11 cellular contexts compared by ENCODE assay signal in genomic region chr7:78768859-78769258, GRCh38.
A peak's percentile ranks its signal among the peaks of the same experiment; 100 is the strongest.
DNase-seq lines count a peak whose midpoint lies in the region; ATAC-seq, FAIRE-seq and TF ChIP-seq lines count a peak whose summit lies in the region.
"Had no signal": no experiment of that assay in that cellular context is flagged by ENCODE, and none has a peak within 500 bp of the region (broad histone marks: within the 10 kb centered on the region; RNA-seq: fewer than 3 reads in every experiment).

No MANE protein-coding gene starts in this region.

- H2BK20ac ChIP-seq in IMR-90 (ENCODE audit: low read depth, low read length) (no peak overlapping the region), H1 (ENCODE audit: low read length) (no peak overlapping the region)

- H3K27ac ChIP-seq in IMR-90 (ENCODE audit: insufficient read depth, low read length), result no peak overlapping the region
- H3K27ac ChIP-seq in H1 (ENCODE audit: low read depth, low read length), result no peak overlapping the region
- H3K27ac ChIP-seq in mesendoderm (ENCODE audit: low read depth, low read length), result no peak overlapping the region
- peak overlapping the region in 1 of 2 donors; percentile 19 for H3K27ac ChIP-seq in tibial artery
- H3K27ac ChIP-seq: RWPE1 had no signal

- POLR2A ChIA-PET in IMR-90 (lab: Charles Lee; ENCODE audit: unreplicated experiment), result interaction anchor here (0.6 kb wide), 1 partner anchor 404 kb away, joined by 3 read pairs; no protein-coding TSS in a partner anchor
- POLR2A ChIA-PET in H1 (lab: Charles Lee; ENCODE audit: partially characterized antibody), result no interaction called here
- POLR2A ChIA-PET in activated CD4-positive, alpha-beta memory T cell treated with anti-CD3 and anti-CD28 coated beads, Interleukin-2, amount 10 ng/mL, durations not matched to agents 7 days and 5 days (lab: Charles Lee), result no interaction called here

- H3K23ac ChIP-seq in IMR-90 (ENCODE audit: low read depth, low read length) (0 out of 2 replicates have a peak overlapping the region, but pooled peaks have one; percentile 18), H1 (ENCODE audit: insufficient read length) (no peak overlapping the region), mesendoderm (ENCODE audit: low read length) (no peak overlapping the region)

- peak; percentile 81 for FAIRE-seq in H1 (lab: Jason Lieb, UNC)

- H3K9me1 ChIP-seq in IMR-90 (ENCODE audit: insufficient read depth, low read length), result no peaks in the 10 kb centered on the region

- peak overlapping the region; percentile 51; the same call in 1 of the 2 replicates for H3K4me3 ChIP-seq in IMR-90 (ENCODE audit: insufficient read depth, low read depth, low read length)
- H3K4me3 ChIP-seq in H1 (ENCODE audit: extremely low read depth in 1 of 4, insufficient read depth in 2 of 4, low read depth in 3 of 4, low read length in 4 of 4), result peak overlapping the region; percentile 75 to 94 (median 81)
- no peak overlapping the region for H3K4me3 ChIP-seq in mesendoderm (ENCODE audit: low read length)
- H3K4me3 ChIP-seq in tibial artery, result peak overlapping the region; percentile 47 to 50

- H3K4me2 ChIP-seq in IMR-90 (ENCODE audit: low read depth, low read length) (peak overlapping the region; percentile 99), H1 (ENCODE audit: insufficient read depth in 1 of 2, low read depth in 2 of 2, low read length in 2 of 2) (peak overlapping the region; percentile 80 to 93), mesendoderm (ENCODE audit: low read length) (peak overlapping the region; percentile 67)

- no peak overlapping the region for H2AK9ac ChIP-seq in IMR-90 (replicated peaks; ENCODE audit: low read depth, low read length, poor library complexity)

- TF ChIP-seq RAD21 in IMR-90 (IDR thresholded peaks at IDR 0.05; ENCODE audit: low read length), result no peak
- peak; percentile 38 to 42; a peak in 3 of 4 replicates for TF ChIP-seq RAD21 in H1 (IDR thresholded peaks at IDR 0.05 in 1 of 2, conservative IDR thresholded peaks at IDR 0.05 in 1 of 2; ENCODE audit: low read depth in 2 of 2, low read length in 2 of 2)

- H3K9me3 ChIP-seq in IMR-90 (ENCODE audit: control insufficient read depth, insufficient read depth, low read length) (no peaks in the 10 kb centered on the region), H1 (ENCODE audit: insufficient read depth in 2 of 2, low read depth in 1 of 2, low read length in 1 of 2) (no peaks in the 10 kb centered on the region), tibial artery (no peaks in the 10 kb centered on the region)

- ATAC-seq in IMR-90 (ENCODE audit: low read depth), result peak; percentile 50
- ATAC-seq in stimulated activated naive CD8-positive, alpha-beta T cell treated with anti-CD3 and anti-CD28 coated beads, Interleukin-15, amount 100 ng/mL, for 72 hours, result no peak
- ATAC-seq: activated CD4-positive, alpha-beta T cell treated with anti-CD3 and anti-CD28 coated beads for 36 hours had no signal

- dilution Hi-C loops in IMR-90 (cut with HindIII; ENCODE audit: low sequenced_read_pairs, unreplicated experiment), result no loop called here

- no peaks in the 10 kb centered on the region for H3K36me3 Mint-ChIP-seq in activated naive CD8-positive, alpha-beta T cell treated with anti-CD3 and anti-CD28 coated beads for 36 hours
- H3K36me3 Mint-ChIP-seq in activated CD4-positive, alpha-beta memory T cell treated with anti-CD3 and anti-CD28 coated beads, Interleukin-2, amount 10 ng/mL, durations not matched to agents 7 days and 5 days (ENCODE audit: low read depth), result no peaks in the 10 kb centered on the region

- in situ Hi-C loops in IMR-90 (cut with MboI; ENCODE audit: low sequenced_read_pairs), result no loop called here

- H3K79me1 ChIP-seq in IMR-90 (ENCODE audit: low read depth in 1 of 2, low read length in 2 of 2) (peaks cover 0 to 15% of the 10 kb centered on the region in 2 experiments; a peak in 2 of 4 replicates), H1 (ENCODE audit: low read depth, low read length) (peaks cover 2% of the 10 kb centered on the region; the same call in 1 of the 2 replicates), mesendoderm (ENCODE audit: low read length) (peaks cover 1% of the 10 kb centered on the region)

- no peak overlapping the region for H3K27ac Mint-ChIP-seq in activated naive CD8-positive, alpha-beta T cell treated with anti-CD3 and anti-CD28 coated beads for 36 hours
- H3K27ac Mint-ChIP-seq in stimulated activated naive CD8-positive, alpha-beta T cell treated with anti-CD3 and anti-CD28 coated beads, Interleukin-15, amount 100 ng/mL, for 72 hours, result no peak overlapping the region
- H3K27ac Mint-ChIP-seq in activated CD4-positive, alpha-beta memory T cell treated with anti-CD3 and anti-CD28 coated beads, Interleukin-2, amount 10 ng/mL, durations not matched to agents 7 days and 5 days, result no peak overlapping the region
- H3K27ac Mint-ChIP-seq: activated CD4-positive, alpha-beta T cell treated with anti-CD3 and anti-CD28 coated beads for 36 hours had no signal

- DNase-seq in IMR-90, result no peak
- DNase-seq in H1 (ENCODE audit: low read depth in 1 of 2, low spot score in 2 of 2), result no peak
- peak; percentile 46 for DNase-seq in mesendoderm
- no peak for DNase-seq in tibial artery
- DNase-seq in activated naive CD8-positive, alpha-beta T cell treated with anti-CD3 and anti-CD28 coated beads for 36 hours, result no peak
- no peak for DNase-seq in stimulated activated naive CD8-positive, alpha-beta T cell treated with anti-CD3 and anti-CD28 coated beads, Interleukin-15, amount 100 ng/mL, for 72 hours
- DNase-seq in activated CD4-positive, alpha-beta memory T cell treated with anti-CD3 and anti-CD28 coated beads, Interleukin-2, amount 10 ng/mL, durations not matched to agents 7 days and 5 days, result no peak
- DNase-seq: activated CD4-positive, alpha-beta T cell treated with anti-CD3 and anti-CD28 coated beads for 36 hours; NCI-H1092; stimulated activated CD4-positive, alpha-beta T cell treated with anti-CD3 and anti-CD28 coated beads, Interleukin-12 subunit alpha, Interleukin-12 subunit beta, amount 100 ng/mL, for 4 hours had no signal

- H3K23me2 ChIP-seq in H1 (ENCODE audit: low read depth, low read length), result peaks cover 14% of the 10 kb centered on the region

- H3K9me3 Mint-ChIP-seq in activated naive CD8-positive, alpha-beta T cell treated with anti-CD3 and anti-CD28 coated beads for 36 hours, result no peaks in the 10 kb centered on the region
- no peaks in the 10 kb centered on the region for H3K9me3 Mint-ChIP-seq in stimulated activated naive CD8-positive, alpha-beta T cell treated with anti-CD3 and anti-CD28 coated beads, Interleukin-15, amount 100 ng/mL, for 72 hours
- peaks cover 2% of the 10 kb centered on the region for H3K9me3 Mint-ChIP-seq in activated CD4-positive, alpha-beta memory T cell treated with anti-CD3 and anti-CD28 coated beads, Interleukin-2, amount 10 ng/mL, durations not matched to agents 7 days and 5 days

- H2BK12ac ChIP-seq in H1 (ENCODE audit: low read depth, low read length), result no peak overlapping the region

- H3K4me1 Mint-ChIP-seq in activated naive CD8-positive, alpha-beta T cell treated with anti-CD3 and anti-CD28 coated beads for 36 hours, result no peaks in the 10 kb centered on the region
- no peaks in the 10 kb centered on the region for H3K4me1 Mint-ChIP-seq in stimulated activated naive CD8-positive, alpha-beta T cell treated with anti-CD3 and anti-CD28 coated beads, Interleukin-15, amount 100 ng/mL, for 72 hours
- no peaks in the 10 kb centered on the region for H3K4me1 Mint-ChIP-seq in activated CD4-positive, alpha-beta memory T cell treated with anti-CD3 and anti-CD28 coated beads, Interleukin-2, amount 10 ng/mL, durations not matched to agents 7 days and 5 days
- H3K4me1 Mint-ChIP-seq: activated CD4-positive, alpha-beta T cell treated with anti-CD3 and anti-CD28 coated beads for 36 hours had no signal

- H2AFZ ChIP-seq in IMR-90 (replicated peaks; ENCODE audit: low read length, poor library complexity) (no peak overlapping the region), H1 (ENCODE audit: low read length) (0 out of 2 replicates have a peak overlapping the region, but pooled peaks have one; percentile 21)

- H2AK5ac ChIP-seq in IMR-90 (ENCODE audit: low read depth, low read length) (no peak overlapping the region), H1 (ENCODE audit: low read depth, low read length) (no peak overlapping the region), mesendoderm (ENCODE audit: low read length) (no peak overlapping the region)

- TF ChIP-seq CTCF in IMR-90 (conservative IDR thresholded peaks at IDR 0.05; ENCODE audit: low read depth, low read length) (no peak), H1 (IDR thresholded peaks at IDR 0.05; ENCODE audit: control extremely low read depth in 1 of 3, insufficient read depth in 1 of 3, low read depth in 1 of 3, low read length in 3 of 3) (peak in 2 of 3 experiments; percentile 5 to 27; a peak in 1 of 4 replicates), tibial artery (IDR thresholded peaks at IDR 0.05) (no peak)

- WGBS in IMR-90 (ENCODE audit: extremely low coverage in 2 of 2, insufficient read length in 1 of 2), 2 experiments, result 60% methylated on average over 1 of the region's 6 CpGs; no CpG with 5 or more reads in 1 of the 2 experiments
- 21% methylated on average over 6 of the region's 6 CpGs; no CpG with 5 or more reads in 1 of the 2 experiments for WGBS in H1 (ENCODE audit: extremely low coverage in 1 of 2, insufficient coverage in 1 of 2, insufficient read length in 1 of 2, insufficient replicate concordance in 2 of 2, low coverage in 1 of 2, low lambda C conversion rate in 2 of 2, missing lambda C conversion rate in 1 of 2), 2 experiments
- WGBS in mesendoderm (ENCODE audit: extremely low coverage, insufficient coverage, low lambda C conversion rate), result no CpG with 5 or more reads among the region's 6 CpGs

- H3K27me3 ChIP-seq in IMR-90 (ENCODE audit: control insufficient read depth, insufficient read depth, low read length), result no peaks in the 10 kb centered on the region
- no peaks in the 10 kb centered on the region for H3K27me3 ChIP-seq in H1 (replicated peaks in 1 of 4; ENCODE audit: control insufficient read depth in 3 of 4, extremely low read depth in 1 of 4, insufficient read depth in 3 of 4, low read length in 3 of 4)
- H3K27me3 ChIP-seq in mesendoderm (ENCODE audit: insufficient read depth, low read length, poor library complexity), result no peaks in the 10 kb centered on the region
- no peaks in the 10 kb centered on the region for H3K27me3 ChIP-seq in tibial artery

- no peak overlapping the region for H3K9ac ChIP-seq in IMR-90 (ENCODE audit: low read depth, low read length)
- H3K9ac ChIP-seq in H1 (replicated peaks in 1 of 4; ENCODE audit: extremely low read depth in 1 of 4, low read depth in 3 of 4, low read length in 3 of 4), result peak overlapping the region in 2 of 4 experiments; percentile 48 to 79; a peak in 4 of 7 replicates
- H3K9ac ChIP-seq in mesendoderm (ENCODE audit: low read length), result peak overlapping the region; percentile 79

- no peaks in the 10 kb centered on the region for H3K36me3 ChIP-seq in IMR-90 (ENCODE audit: control insufficient read depth, insufficient read depth, low read length)
- H3K36me3 ChIP-seq in H1 (ENCODE audit: control insufficient read depth in 2 of 4, insufficient read depth in 4 of 4, low read length in 3 of 4), result no peaks in the 10 kb centered on the region
- no peaks in the 10 kb centered on the region for H3K36me3 ChIP-seq in mesendoderm (ENCODE audit: control insufficient read depth, insufficient read depth, low read length)
- H3K36me3 ChIP-seq in tibial artery, result no peaks in the 10 kb centered on the region

- TF ChIP-seq EP300 in H1 (IDR thresholded peaks at IDR 0.05; ENCODE audit: borderline replicate concordance in 1 of 2, low read depth in 2 of 2, low read length in 2 of 2), result no peak

- intact Hi-C loops in IMR-90 (cut with micrococcal nuclease) (no loop called here), tibial artery (cut with DNase I; ENCODE audit: low total_unique reads) (no loop called here)

- H4K5ac ChIP-seq in IMR-90 (ENCODE audit: low read depth, low read length) (no peak overlapping the region), H1 (ENCODE audit: insufficient read length, low read depth, low read length) (no peak overlapping the region), mesendoderm (ENCODE audit: low read length) (no peak overlapping the region)

- peaks cover 4 to 70% of the 10 kb centered on the region in 2 experiments; a peak in 3 of 4 replicates for H3K79me2 ChIP-seq in H1 (ENCODE audit: control insufficient read depth in 1 of 2, insufficient read depth in 2 of 2, low read length in 2 of 2)
- peaks cover 5% of the 10 kb centered on the region for H3K79me2 ChIP-seq in mesendoderm (ENCODE audit: control insufficient read depth, insufficient read depth, low read length)

- H3K4me1 ChIP-seq in IMR-90 (ENCODE audit: control insufficient read depth, insufficient read depth, low read length) (peaks cover 3% of the 10 kb centered on the region; the same call in 1 of the 2 replicates), H1 (replicated peaks in 1 of 4; ENCODE audit: control insufficient read depth in 3 of 4, insufficient read depth in 4 of 4, low read length in 3 of 4) (peaks cover 0 to 9% (median 3%) of the 10 kb centered on the region in 4 experiments; a peak in 5 of 7 replicates), mesendoderm (ENCODE audit: control insufficient read depth, low read depth, low read length) (no peaks in the 10 kb centered on the region), tibial artery (peaks cover 0 to 62% (median 4%) of the 10 kb centered on the region in 4 donors)

- BruUV-seq in IMR-90 (replicated peaks; lab: Mats Ljungman, UMichigan), result no TSS peak

- H3K18ac ChIP-seq in IMR-90 (ENCODE audit: low read depth, low read length), result no peak overlapping the region
- H3K18ac ChIP-seq in H1 (ENCODE audit: extremely low read depth, low read length), result peak overlapping the region; percentile 36; the same call in 1 of the 2 replicates
- H3K18ac ChIP-seq in mesendoderm (ENCODE audit: low read length), result no peak overlapping the region

- H3K56ac ChIP-seq in IMR-90 (ENCODE audit: extremely low read depth, insufficient read depth, low read length), result no peak overlapping the region
- no peak overlapping the region for H3K56ac ChIP-seq in H1 (replicated peaks; ENCODE audit: insufficient read length, low read depth, low read length)
- peak overlapping the region; percentile 69 for H3K56ac ChIP-seq in mesendoderm (ENCODE audit: low read length)

- H4K20me1 ChIP-seq in IMR-90 (ENCODE audit: insufficient read depth, low read length), result no peaks in the 10 kb centered on the region
- H4K20me1 ChIP-seq in H1 (replicated peaks in 1 of 2; ENCODE audit: control insufficient read depth in 1 of 2, insufficient read depth in 2 of 2, low read length in 2 of 2), result no peaks in the 10 kb centered on the region

- H4K8ac ChIP-seq in IMR-90 (ENCODE audit: low read depth in 2 of 2, low read length in 2 of 2), result no peak overlapping the region
- H4K8ac ChIP-seq in H1 (ENCODE audit: extremely low read depth, insufficient read depth, low read length), result no peak overlapping the region
- H4K8ac ChIP-seq in mesendoderm (ENCODE audit: low read depth, low read length), result no peak overlapping the region

- peaks cover 11% of the 10 kb centered on the region for H3K27me3 Mint-ChIP-seq in activated naive CD8-positive, alpha-beta T cell treated with anti-CD3 and anti-CD28 coated beads for 36 hours
- no peaks in the 10 kb centered on the region for H3K27me3 Mint-ChIP-seq in stimulated activated naive CD8-positive, alpha-beta T cell treated with anti-CD3 and anti-CD28 coated beads, Interleukin-15, amount 100 ng/mL, for 72 hours
- H3K27me3 Mint-ChIP-seq in activated CD4-positive, alpha-beta memory T cell treated with anti-CD3 and anti-CD28 coated beads, Interleukin-2, amount 10 ng/mL, durations not matched to agents 7 days and 5 days, result no peaks in the 10 kb centered on the region

- H4K91ac ChIP-seq in IMR-90 (ENCODE audit: insufficient read depth, low read depth, low read length) (no peak overlapping the region), H1 (replicated peaks; ENCODE audit: insufficient read length, low read length) (no peak overlapping the region)

- H3K14ac ChIP-seq in IMR-90 (replicated peaks; ENCODE audit: low read depth, low read length), result no peak overlapping the region; the same call in 1 of the 2 replicates
- H3K14ac ChIP-seq in H1 (ENCODE audit: insufficient read length), result no peak overlapping the region

- no peak for TF ChIP-seq POLR2A in IMR-90 (IDR thresholded peaks at IDR 0.05; ENCODE audit: low read depth, low read length)
- no peak for TF ChIP-seq POLR2A in H1 (IDR thresholded peaks at IDR 0.05; ENCODE audit: control extremely low read depth in 1 of 2, low read depth in 2 of 2, low read length in 2 of 2)

- no peak overlapping the region for H2BK5ac ChIP-seq in IMR-90 (ENCODE audit: low read depth, low read length, poor library complexity, severe bottlenecking)
- 0 out of 2 replicates have a peak overlapping the region, but pooled peaks have one; percentile 8 for H2BK5ac ChIP-seq in H1 (ENCODE audit: low read depth, low read length)
- no peak overlapping the region for H2BK5ac ChIP-seq in mesendoderm (ENCODE audit: low read length)

- H2BK120ac ChIP-seq in IMR-90 (ENCODE audit: low read depth, low read length), result no peak overlapping the region
- no peak overlapping the region for H2BK120ac ChIP-seq in H1 (replicated peaks; ENCODE audit: low read depth, low read length)
- no peak overlapping the region for H2BK120ac ChIP-seq in mesendoderm (ENCODE audit: low read depth, low read length)

- CTCF ChIA-PET in IMR-90 (lab: Yijun Ruan, JAX) (interaction anchor here (0.7 to 1.3 kb wide), 2 partner anchors 11 to 23 kb away, joined by 3 to 4 read pairs; no protein-coding TSS in a partner anchor), H1 (lab: Charles Lee; ENCODE audit: partially characterized antibody) (interaction anchor here (0.6 to 1.2 kb wide), 7 partner anchors 12 to 260 kb away, joined by 3 to 5 read pairs (median 3); no protein-coding TSS in a partner anchor)
- CTCF ChIA-PET in activated CD4-positive, alpha-beta memory T cell treated with anti-CD3 and anti-CD28 coated beads, Interleukin-2, amount 10 ng/mL, durations not matched to agents 7 days and 5 days (lab: Charles Lee), result no interaction called here

- H3K4me3 Mint-ChIP-seq in activated naive CD8-positive, alpha-beta T cell treated with anti-CD3 and anti-CD28 coated beads for 36 hours, result no peak overlapping the region
- no peak overlapping the region for H3K4me3 Mint-ChIP-seq in stimulated activated naive CD8-positive, alpha-beta T cell treated with anti-CD3 and anti-CD28 coated beads, Interleukin-15, amount 100 ng/mL, for 72 hours
- no peak overlapping the region for H3K4me3 Mint-ChIP-seq in activated CD4-positive, alpha-beta memory T cell treated with anti-CD3 and anti-CD28 coated beads, Interleukin-2, amount 10 ng/mL, durations not matched to agents 7 days and 5 days
- H3K4me3 Mint-ChIP-seq: activated CD4-positive, alpha-beta T cell treated with anti-CD3 and anti-CD28 coated beads for 36 hours had no signal

- H2BK15ac ChIP-seq in IMR-90 (ENCODE audit: low read depth, low read length), result no peak overlapping the region
- peak overlapping the region; percentile 12; the same call in 1 of the 2 replicates for H2BK15ac ChIP-seq in H1 (ENCODE audit: low read length)
- H2BK15ac ChIP-seq in mesendoderm (replicated peaks; ENCODE audit: low read depth), result no peak overlapping the region

- H3K4ac ChIP-seq in IMR-90 (ENCODE audit: low read depth, low read length), result no peak overlapping the region
- no peak overlapping the region for H3K4ac ChIP-seq in H1 (replicated peaks; ENCODE audit: insufficient read length, low read depth, low read length)
- no peak overlapping the region for H3K4ac ChIP-seq in mesendoderm (ENCODE audit: low read depth, low read length)

Comparison
In these comparisons a context has a peak if more than half of its experiments do, and no peak if none do; other contexts are left out.
1. CTCF ChIP-seq: peak in H1 (2 of 3); none in IMR-90 (single experiment) and tibial artery (0 of 2).
2. Peak in every context shown above with its lines, with median percentiles within 50 percentile points of each other: H3K4me2 ChIP-seq.